ENCODE assay signal across 11 cellular contexts in genomic region chr1:54024811-54025210, GRCh38. TPM values are rescaled to one million over a fixed set of nuclear protein-coding genes. Genes with fewer than 3 reads are reported as not detected.
"Had no signal": no experiment of that assay in that cellular context is flagged by ENCODE, and none has a peak within 500 bp of the region (broad histone marks: within the 10 kb centered on the region; RNA-seq: fewer than 3 reads in every experiment).

No MANE protein-coding gene starts in this region.

RNA-seq across cellular contexts. Expression of gene LDLRAD1, which starts 6.8 kb away (rescaled TPM):
- total RNA-seq: OCI-LY7, PC-3, Peyer's patch, Right ventricle myocardium inferior, Right ventricle myocardium superior, RPMI7951, SJCRH30, SJSA1, SK-MEL-5, T-cell had no signal
- polyA plus RNA-seq: SK-N-SH had no signal
